Comparison of ENCODE assay signal across 13 cellular contexts in the genomic region with DNA sequence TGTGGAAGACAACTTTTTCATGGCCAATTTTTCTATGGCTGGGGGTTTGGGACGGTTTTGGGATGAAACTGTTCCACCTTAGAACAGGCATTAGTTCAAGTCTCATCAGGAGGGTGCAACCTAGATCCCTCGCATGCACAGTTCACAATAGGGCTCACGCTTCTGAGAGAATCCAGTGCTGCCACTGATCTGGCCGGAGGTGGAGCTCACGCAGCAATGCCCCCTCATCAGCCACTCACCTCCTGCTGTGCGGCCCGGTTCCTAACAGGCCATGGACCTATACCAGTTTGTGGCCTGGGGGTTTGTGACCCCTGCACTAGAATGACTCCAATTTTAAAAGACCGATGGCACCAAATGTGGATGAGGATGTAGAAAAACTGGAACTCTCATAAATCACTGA.
"Had no signal": no experiment of that assay in that cellular context is flagged by ENCODE, and none has a peak within 500 bp of the region (broad histone marks: within the 10 kb centered on the region; RNA-seq: fewer than 3 reads in every experiment).

No MANE protein-coding gene starts in this region.

- H3K27ac Mint-ChIP-seq: activated CD4-positive, alpha-beta memory T cell treated with anti-CD3 and anti-CD28 coated beads for 36 hours; activated CD4-positive, alpha-beta T cell treated with anti-CD3 and anti-CD28 coated beads for 36 hours; activated naive CD4-positive, alpha-beta T cell treated with anti-CD3 and anti-CD28 coated beads, Interleukin-2, amount 50 U/mL, for 24 hours; activated T-helper 1 cell treated with anti-CD3 and anti-CD28 coated beads, Interleukin-12 subunit alpha, Interleukin-12 subunit beta, Interleukin-2, Interleukin-4 antibody, amounts not matched to agents 30 ng/mL and 10 ng/mL and 1 ng/mL, durations not matched to agents 14 hours and 24 hours and 36 hours; stimulated activated naive CD8-positive, alpha-beta T cell treated with anti-CD3 and anti-CD28 coated beads, Interleukin-15, amount 100 ng/mL, for 72 hours had no signal

- H3K27me3 Mint-ChIP-seq: activated CD4-positive, alpha-beta T cell treated with anti-CD3 and anti-CD28 coated beads for 36 hours; activated naive CD4-positive, alpha-beta T cell treated with anti-CD3 and anti-CD28 coated beads, Interleukin-2, amount 50 U/mL, for 24 hours had no signal

- DNase-seq: activated CD4-positive, alpha-beta memory T cell treated with anti-CD3 and anti-CD28 coated beads for 36 hours; activated CD4-positive, alpha-beta T cell treated with anti-CD3 and anti-CD28 coated beads for 36 hours; colonic mucosa; effector CD4-positive, alpha-beta T cell; mesendoderm; SJCRH30; stimulated activated CD4-positive, alpha-beta T cell treated with anti-CD3 and anti-CD28 coated beads, Interleukin-15, amount 100 ng/mL, for 24 hours; stimulated activated CD4-positive, alpha-beta T cell treated with anti-CD3 and anti-CD28 coated beads, Interleukin-4, amount 100 ng/mL, for 24 hours; T-helper 2 cell; testis had no signal

- H3K9me3 Mint-ChIP-seq: activated CD4-positive, alpha-beta memory T cell treated with anti-CD3 and anti-CD28 coated beads for 36 hours; activated naive CD4-positive, alpha-beta T cell treated with anti-CD3 and anti-CD28 coated beads, Interleukin-2, amount 50 U/mL, for 24 hours had no signal

- ATAC-seq: activated CD4-positive, alpha-beta T cell treated with anti-CD3 and anti-CD28 coated beads for 36 hours; stimulated activated naive CD8-positive, alpha-beta T cell treated with anti-CD3 and anti-CD28 coated beads, Interleukin-15, amount 100 ng/mL, for 72 hours had no signal

- H3K4me3 Mint-ChIP-seq: activated CD4-positive, alpha-beta memory T cell treated with anti-CD3 and anti-CD28 coated beads for 36 hours; activated CD4-positive, alpha-beta T cell treated with anti-CD3 and anti-CD28 coated beads for 36 hours; activated naive CD4-positive, alpha-beta T cell treated with anti-CD3 and anti-CD28 coated beads, Interleukin-2, amount 50 U/mL, for 24 hours; activated T-helper 1 cell treated with anti-CD3 and anti-CD28 coated beads, Interleukin-12 subunit alpha, Interleukin-12 subunit beta, Interleukin-2, Interleukin-4 antibody, amounts not matched to agents 30 ng/mL and 10 ng/mL and 1 ng/mL, durations not matched to agents 14 hours and 24 hours and 36 hours; stimulated activated naive CD8-positive, alpha-beta T cell treated with anti-CD3 and anti-CD28 coated beads, Interleukin-15, amount 100 ng/mL, for 72 hours had no signal

- H3K36me3 Mint-ChIP-seq: activated CD4-positive, alpha-beta memory T cell treated with anti-CD3 and anti-CD28 coated beads for 36 hours had no signal
